ENCODE assay signal across 14 cellular contexts in genomic region chr3:4928277-4928789, GRCh38. TPM values are rescaled to one million over a fixed set of nuclear protein-coding genes. Genes with fewer than 3 reads are reported as not detected.
DNase-seq lines count a peak whose midpoint lies in the region; ATAC-seq lines count a peak whose summit lies in the region.
"Had no signal": no experiment of that assay in that cellular context is flagged by ENCODE, and none has a peak within 500 bp of the region (broad histone marks: within the 10 kb centered on the region; RNA-seq: fewer than 3 reads in every experiment).

No MANE protein-coding gene starts in this region.

- peak; percentile 15 for ATAC-seq in GM19351 (IDR thresholded peaks at IDR 0.05; ENCODE audit: unreplicated experiment)
- ATAC-seq in naive thymus-derived CD8-positive, alpha-beta T cell = no peak

- DNase-seq in activated CD4-positive, alpha-beta T cell treated with anti-CD3 and anti-CD28 coated beads, Interleukin-2, amount 10 ng/mL, durations not matched to agents 24 days and 14 days = peak; percentile 72
- no peak for DNase-seq in activated CD4-positive, alpha-beta T cell treated with anti-CD3 and anti-CD28 coated beads, Interleukin-2, amount 50 U/mL, for 4 hours
- no peak for DNase-seq in activated T-helper 1 cell treated with anti-CD3 and anti-CD28 coated beads, Interleukin-12 subunit alpha, Interleukin-12 subunit beta, Interleukin-2, Interleukin-4 antibody, amounts not matched to agents 30 ng/mL and 10 ng/mL and 1 ng/mL, durations not matched to agents 14 hours and 24 hours and 36 hours (ENCODE audit: low spot score)
- no peak for DNase-seq in naive thymus-derived CD8-positive, alpha-beta T cell
- DNase-seq in H4 (ENCODE audit: low spot score) = no peak
- DNase-seq in NCI-H2107 treated with DMSO at 0.1 percent for 48 hours (lab: John Stamatoyannopoulos, UW; ENCODE audit: unreplicated experiment) = no peak
- no peak for DNase-seq in hippocampal formation (lab: John Stamatoyannopoulos, UW)
- DNase-seq: anterior cingulate cortex, C1 segment of cervical spinal cord, DMS53, NCI-H1092 treated with DMSO at 0.1 percent for 48 hours, SHP77 had no signal

- H3K4me3 Mint-ChIP-seq in activated CD4-positive, alpha-beta T cell treated with anti-CD3 and anti-CD28 coated beads, Interleukin-2, amount 10 ng/mL, durations not matched to agents 24 days and 14 days = no peak overlapping the region
- H3K4me3 Mint-ChIP-seq in activated T-helper 1 cell treated with anti-CD3 and anti-CD28 coated beads, Interleukin-12 subunit alpha, Interleukin-12 subunit beta, Interleukin-2, Interleukin-4 antibody, amounts not matched to agents 30 ng/mL and 10 ng/mL and 1 ng/mL, durations not matched to agents 14 hours and 24 hours and 36 hours = peak overlapping the region; percentile 20
- no peak overlapping the region for H3K4me3 Mint-ChIP-seq in naive thymus-derived CD8-positive, alpha-beta T cell
- H3K4me3 Mint-ChIP-seq: neural progenitor cell had no signal

- POLR2A ChIA-PET in naive thymus-derived CD8-positive, alpha-beta T cell (lab: Charles Lee) = no interaction called here

- peaks cover 8% of the 10 kb centered on the region for H3K9me3 Mint-ChIP-seq in activated CD4-positive, alpha-beta T cell treated with anti-CD3 and anti-CD28 coated beads, Interleukin-2, amount 10 ng/mL, durations not matched to agents 24 days and 14 days
- H3K9me3 Mint-ChIP-seq in activated T-helper 1 cell treated with anti-CD3 and anti-CD28 coated beads, Interleukin-12 subunit alpha, Interleukin-12 subunit beta, Interleukin-2, Interleukin-4 antibody, amounts not matched to agents 30 ng/mL and 10 ng/mL and 1 ng/mL, durations not matched to agents 14 hours and 24 hours and 36 hours = peaks cover 9% of the 10 kb centered on the region
- no peaks in the 10 kb centered on the region for H3K9me3 Mint-ChIP-seq in naive thymus-derived CD8-positive, alpha-beta T cell
- H3K9me3 Mint-ChIP-seq: neural progenitor cell had no signal

- intact Hi-C loops in activated CD4-positive, alpha-beta T cell treated with anti-CD3 and anti-CD28 coated beads, Interleukin-2, amount 10 ng/mL, durations not matched to agents 24 days and 14 days (cut with micrococcal nuclease) = loop anchor here (1.0 kb wide), 1 partner anchor 20 kb away; no protein-coding TSS in a partner anchor
- intact Hi-C loops in activated T-helper 1 cell treated with anti-CD3 and anti-CD28 coated beads, Interleukin-12 subunit alpha, Interleukin-12 subunit beta, Interleukin-2, Interleukin-4 antibody, amounts not matched to agents 30 ng/mL and 10 ng/mL and 1 ng/mL, durations not matched to agents 14 hours and 24 hours and 36 hours (cut with micrococcal nuclease) = loop anchor here (5.0 kb wide), 1 partner anchor 206 kb away; no protein-coding TSS in a partner anchor

- H3K27ac Mint-ChIP-seq in activated CD4-positive, alpha-beta T cell treated with anti-CD3 and anti-CD28 coated beads, Interleukin-2, amount 10 ng/mL, durations not matched to agents 24 days and 14 days = peak overlapping the region; percentile 65
- H3K27ac Mint-ChIP-seq in activated T-helper 1 cell treated with anti-CD3 and anti-CD28 coated beads, Interleukin-12 subunit alpha, Interleukin-12 subunit beta, Interleukin-2, Interleukin-4 antibody, amounts not matched to agents 30 ng/mL and 10 ng/mL and 1 ng/mL, durations not matched to agents 14 hours and 24 hours and 36 hours = peak overlapping the region; percentile 79
- H3K27ac Mint-ChIP-seq in naive thymus-derived CD8-positive, alpha-beta T cell = peak overlapping the region in 7 of 10 donors; percentile 2 to 69 (median 14)
- H3K27ac Mint-ChIP-seq: neural progenitor cell had no signal

- peaks cover 4% of the 10 kb centered on the region for H3K36me3 Mint-ChIP-seq in activated CD4-positive, alpha-beta T cell treated with anti-CD3 and anti-CD28 coated beads, Interleukin-2, amount 10 ng/mL, durations not matched to agents 24 days and 14 days (ENCODE audit: low read depth)
- peaks cover 7% of the 10 kb centered on the region for H3K36me3 Mint-ChIP-seq in activated T-helper 1 cell treated with anti-CD3 and anti-CD28 coated beads, Interleukin-12 subunit alpha, Interleukin-12 subunit beta, Interleukin-2, Interleukin-4 antibody, amounts not matched to agents 30 ng/mL and 10 ng/mL and 1 ng/mL, durations not matched to agents 14 hours and 24 hours and 36 hours (ENCODE audit: low read depth)
- no peaks in the 10 kb centered on the region for H3K36me3 Mint-ChIP-seq in naive thymus-derived CD8-positive, alpha-beta T cell
- H3K36me3 Mint-ChIP-seq: neural progenitor cell had no signal

- no peaks in the 10 kb centered on the region for H3K27me3 Mint-ChIP-seq in activated CD4-positive, alpha-beta T cell treated with anti-CD3 and anti-CD28 coated beads, Interleukin-2, amount 10 ng/mL, durations not matched to agents 24 days and 14 days
- H3K27me3 Mint-ChIP-seq in activated T-helper 1 cell treated with anti-CD3 and anti-CD28 coated beads, Interleukin-12 subunit alpha, Interleukin-12 subunit beta, Interleukin-2, Interleukin-4 antibody, amounts not matched to agents 30 ng/mL and 10 ng/mL and 1 ng/mL, durations not matched to agents 14 hours and 24 hours and 36 hours (ENCODE audit: insufficient read depth) = no peaks in the 10 kb centered on the region
- no peaks in the 10 kb centered on the region for H3K27me3 Mint-ChIP-seq in naive thymus-derived CD8-positive, alpha-beta T cell

- H3K4me1 Mint-ChIP-seq in activated CD4-positive, alpha-beta T cell treated with anti-CD3 and anti-CD28 coated beads, Interleukin-2, amount 10 ng/mL, durations not matched to agents 24 days and 14 days = peaks cover 24% of the 10 kb centered on the region
- H3K4me1 Mint-ChIP-seq in activated T-helper 1 cell treated with anti-CD3 and anti-CD28 coated beads, Interleukin-12 subunit alpha, Interleukin-12 subunit beta, Interleukin-2, Interleukin-4 antibody, amounts not matched to agents 30 ng/mL and 10 ng/mL and 1 ng/mL, durations not matched to agents 14 hours and 24 hours and 36 hours (ENCODE audit: low read depth) = peaks cover 60% of the 10 kb centered on the region
- H3K4me1 Mint-ChIP-seq in naive thymus-derived CD8-positive, alpha-beta T cell = peaks cover 0 to 12% (median 9%) of the 10 kb centered on the region in 4 donors
- H3K4me1 Mint-ChIP-seq: neural progenitor cell had no signal

RNA-seq across cellular contexts. Expression of gene BHLHE40, which starts 50.9 kb away (rescaled TPM):
- 368 and 375 TPM in 2 replicates for total RNA-seq in activated CD4-positive, alpha-beta T cell treated with anti-CD3 and anti-CD28 coated beads, Interleukin-2, amount 10 ng/mL, durations not matched to agents 24 days and 14 days
- total RNA-seq in activated T-helper 1 cell treated with anti-CD3 and anti-CD28 coated beads, Interleukin-12 subunit alpha, Interleukin-12 subunit beta, Interleukin-2, Interleukin-4 antibody, amounts not matched to agents 30 ng/mL and 10 ng/mL and 1 ng/mL, durations not matched to agents 14 hours and 24 hours and 36 hours = 449 and 458 TPM in 2 replicates
- total RNA-seq in naive thymus-derived CD8-positive, alpha-beta T cell = 1 to 10 TPM; 4.5 to 5.1 TPM
- polyA plus RNA-seq in naive thymus-derived CD8-positive, alpha-beta T cell = 1 to 10 TPM; 1.1 to 10.0 (median 1.8) TPM
- 28.0 and 38.3 TPM in 2 replicates for total RNA-seq in H4 (2014; rRNA removed; shearing (Covaris generic))

Comparison
In these comparisons a context has a peak if more than half of its experiments do, and no peak if none do; other contexts are left out.
1. H3K27ac Mint-ChIP-seq: peak in every context shown above with its lines; median percentile 79 in activated T-helper 1 cell treated with anti-CD3 and anti-CD28 coated beads, Interleukin-12 subunit alpha, Interleukin-12 subunit beta, Interleukin-2, Interleukin-4 antibody, amounts not matched to agents 30 ng/mL and 10 ng/mL and 1 ng/mL, durations not matched to agents 14 hours and 24 hours and 36 hours; 65 in activated CD4-positive, alpha-beta T cell treated with anti-CD3 and anti-CD28 coated beads, Interleukin-2, amount 10 ng/mL, durations not matched to agents 24 days and 14 days; 14 in naive thymus-derived CD8-positive, alpha-beta T cell.